ENCODE assay signal across 8 cellular contexts in genomic region chr6:32971581-32972352, GRCh38. TPM values are rescaled to one million over a fixed set of nuclear protein-coding genes. Genes with fewer than 3 reads are reported as not detected.
DNase-seq lines count a peak whose midpoint lies in the region; ATAC-seq and TF ChIP-seq lines count a peak whose summit lies in the region.

No MANE protein-coding gene starts in this region.

- H3K9me3 ChIP-seq in IMR-90 (ENCODE audit: control insufficient read depth, insufficient read depth, low read length) (no peaks in the 10 kb centered on the region), OCI-LY7 (ENCODE audit: low read length) (no peaks in the 10 kb centered on the region)

- dilution Hi-C loops in IMR-90 (cut with HindIII; ENCODE audit: low sequenced_read_pairs, unreplicated experiment), result no loop called here

- H3K9ac ChIP-seq in IMR-90 (ENCODE audit: low read depth, low read length), result peak overlapping the region; percentile 99

- peaks cover 16 to 49% of the 10 kb centered on the region in 2 experiments for H3K79me1 ChIP-seq in IMR-90 (ENCODE audit: low read depth in 1 of 2, low read length in 2 of 2)

- 0 out of 2 replicates have a peak, but pooled peaks have one; percentile 22 for TF ChIP-seq RAD21 in IMR-90 (IDR thresholded peaks at IDR 0.05; ENCODE audit: low read length)

- H3K36me3 ChIP-seq in IMR-90 (ENCODE audit: control insufficient read depth, insufficient read depth, low read length), result peaks cover 33% of the 10 kb centered on the region
- H3K36me3 ChIP-seq in OCI-LY7 (ENCODE audit: insufficient read depth, low read length), result peaks cover 63% of the 10 kb centered on the region

- H2BK20ac ChIP-seq in IMR-90 (ENCODE audit: low read depth, low read length), result no peak overlapping the region

- peak overlapping the region; percentile 100 for H3K4ac ChIP-seq in IMR-90 (ENCODE audit: low read depth, low read length)

- H3K4me1 ChIP-seq in IMR-90 (ENCODE audit: control insufficient read depth, insufficient read depth, low read length) (peaks cover 7% of the 10 kb centered on the region), OCI-LY7 (ENCODE audit: insufficient read depth, low read length, poor library complexity, severe bottlenecking) (peaks cover 27% of the 10 kb centered on the region)

- peak; percentile 100 for TF ChIP-seq POLR2A in IMR-90 (IDR thresholded peaks at IDR 0.05; ENCODE audit: low read depth, low read length)

- H3K18ac ChIP-seq in IMR-90 (ENCODE audit: low read depth, low read length), result no peak overlapping the region

- CTCF ChIA-PET in IMR-90 (lab: Yijun Ruan, JAX) (interaction anchor here (0.7 to 2.8 kb wide), 7 partner anchors 9 to 134 kb away, joined by 3 to 18 read pairs (median 4); partner anchors contain the start of genes HLA-DMA and TAP2), OCI-LY7 (lab: Charles Lee; ENCODE audit: unreplicated experiment) (interaction anchor here (0.5 to 2.4 kb wide), 11 partner anchors 8 to 1410 kb away, joined by 3 to 23 read pairs (median 3); partner anchors contain the start of genes HLA-DMA and HLA-DMB)

- H2AFZ ChIP-seq in IMR-90 (replicated peaks; ENCODE audit: low read length, poor library complexity), result peak overlapping the region; percentile 77
- no peak overlapping the region for H2AFZ ChIP-seq in OCI-LY7 (ENCODE audit: low read length)

- no peak for TF ChIP-seq CTCF in IMR-90 (conservative IDR thresholded peaks at IDR 0.05; ENCODE audit: low read depth, low read length)
- no peak for TF ChIP-seq CTCF in OCI-LY7 (conservative IDR thresholded peaks at IDR 0.05; ENCODE audit: low read length)

- H3K23ac ChIP-seq in IMR-90 (ENCODE audit: low read depth, low read length), result peak overlapping the region; percentile 100; the same call in 1 of the 2 replicates

- H3K27ac ChIP-seq in IMR-90 (ENCODE audit: insufficient read depth, low read length), result peak overlapping the region; percentile 100
- peak overlapping the region; percentile 99 for H3K27ac ChIP-seq in OCI-LY7 (ENCODE audit: low read depth, low read length, poor library complexity, severe bottlenecking)

- peak overlapping the region; percentile 76 for H3K4me2 ChIP-seq in IMR-90 (ENCODE audit: low read depth, low read length)
- peak overlapping the region; percentile 98 for H3K4me2 ChIP-seq in OCI-LY7 (ENCODE audit: low read length)

- H3K56ac ChIP-seq in IMR-90 (ENCODE audit: extremely low read depth, insufficient read depth, low read length), result peak overlapping the region; percentile 100

- peak overlapping the region; percentile 99 for H2AK5ac ChIP-seq in IMR-90 (ENCODE audit: low read depth, low read length)

- peak overlapping the region; percentile 100 for H2AK9ac ChIP-seq in IMR-90 (replicated peaks; ENCODE audit: low read depth, low read length, poor library complexity)

- ATAC-seq in GM21529 (IDR thresholded peaks at IDR 0.05; ENCODE audit: unreplicated experiment), result peak; percentile 44
- ATAC-seq in IMR-90 (ENCODE audit: low read depth), result peak; percentile 31

- peak overlapping the region; percentile 92; the same call in 1 of the 2 replicates for H2BK120ac ChIP-seq in IMR-90 (ENCODE audit: low read depth, low read length)

- DNase-seq in DMS153 (lab: John Stamatoyannopoulos, UW) (peak; percentile 99), IMR-90 (peak; percentile 100), OCI-LY7 (ENCODE audit: low spot score) (peak; percentile 100), activated T-cell treated with anti-CD3 and anti-CD28 coated beads for 4 hours (peak; percentile 99), epidermal melanocyte (ENCODE audit: insufficient read length, low spot score) (peak; percentile 64), middle frontal gyrus (ENCODE audit: extremely low spot score, low spot score) (peak; percentile 100)
- DNase-seq in stimulated activated CD8-positive, alpha-beta memory T cell treated with anti-CD3 and anti-CD28 coated beads, Interleukin-2, amount 100 ng/mL, for 1 hour (ENCODE audit: low read depth in 2 of 2), result peak; percentile 100

- H4K20me1 ChIP-seq in IMR-90 (ENCODE audit: insufficient read depth, low read length), result peaks cover 52% of the 10 kb centered on the region
- peaks cover 42% of the 10 kb centered on the region for H4K20me1 ChIP-seq in OCI-LY7 (ENCODE audit: insufficient read depth, low read length)

- H3K9me2 ChIP-seq in OCI-LY7 (ENCODE audit: insufficient read depth, low read length), result no peaks in the 10 kb centered on the region

- H3K9me1 ChIP-seq in IMR-90 (ENCODE audit: insufficient read depth, low read length), result peaks cover 4% of the 10 kb centered on the region

- 0% methylated on average over 7 of the region's 58 CpGs; no CpG with 5 or more reads in 1 of the 2 experiments for WGBS in IMR-90 (ENCODE audit: extremely low coverage in 2 of 2, insufficient read length in 1 of 2), 2 experiments

- H2BK15ac ChIP-seq in IMR-90 (ENCODE audit: low read depth, low read length), result no peak overlapping the region; the same call in 2 of the 3 replicates

- peak overlapping the region; percentile 100 for H3K14ac ChIP-seq in IMR-90 (replicated peaks; ENCODE audit: low read depth, low read length)

- POLR2A ChIA-PET in IMR-90 (lab: Charles Lee; ENCODE audit: unreplicated experiment), result interaction anchor here (0.5 to 2.3 kb wide), 20 partner anchors 8 to 790 kb away, joined by 3 to 27 read pairs (median 5); partner anchors contain the start of genes HLA-DMA, TAP1 and TAP2
- POLR2A ChIA-PET in OCI-LY7 (lab: Charles Lee), result interaction anchor here (0.5 to 7.8 kb wide), 48 partner anchors 8 to 1704 kb away, joined by 3 to 203 read pairs (median 4); partner anchors contain the start of genes ATF6B, HLA-DMA, HLA-DMB and HLA-DOB

- in situ Hi-C loops in IMR-90 (cut with MboI; ENCODE audit: low sequenced_read_pairs), result loop anchor here (5.0 to 25.0 kb wide), 2 partner anchors 79 to 784 kb away; partner anchors contain the start of genes AGER, AGPAT1, GPSM3 and PBX2

- H4K5ac ChIP-seq in IMR-90 (ENCODE audit: low read depth, low read length), result no peak overlapping the region; the same call in 1 of the 2 replicates

- peak overlapping the region; percentile 98 for H2BK5ac ChIP-seq in IMR-90 (ENCODE audit: low read depth, low read length, poor library complexity, severe bottlenecking)

- peak overlapping the region; percentile 92 for H3K4me3 ChIP-seq in IMR-90 (ENCODE audit: insufficient read depth, low read depth, low read length)
- H3K4me3 ChIP-seq in OCI-LY7 (ENCODE audit: low read depth, low read length, poor library complexity, severe bottlenecking), result peak overlapping the region; percentile 93

- H3K79me2 ChIP-seq in OCI-LY7 (ENCODE audit: insufficient read depth, low read depth, low read length), result peaks cover 84% of the 10 kb centered on the region

- no peaks in the 10 kb centered on the region for H3K27me3 ChIP-seq in IMR-90 (ENCODE audit: control insufficient read depth, insufficient read depth, low read length)

- intact Hi-C loops in IMR-90 (cut with micrococcal nuclease) (loop anchor here (2.0 to 5.0 kb wide), 5 partner anchors 39 to 784 kb away; partner anchors contain the start of genes PSMB8, RXRB and SLC39A7), OCI-LY7 (cut with micrococcal nuclease; ENCODE audit: unreplicated experiment) (loop anchor here (1.0 to 5.0 kb wide), 2 partner anchors 30 to 129 kb away; partner anchors contain the start of genes HLA-DMB and PSMB8)

- BruUV-seq in IMR-90 (replicated peaks; lab: Mats Ljungman, UMichigan) (no TSS peak), OCI-LY7 (replicated peaks; lab: Mats Ljungman, UMichigan) (no TSS peak)

- H4K91ac ChIP-seq in IMR-90 (ENCODE audit: insufficient read depth, low read depth, low read length), result peak overlapping the region; percentile 100

- peak overlapping the region; percentile 99 to 100 for H4K8ac ChIP-seq in IMR-90 (ENCODE audit: low read depth in 2 of 2, low read length in 2 of 2)

TF ChIP-seq in IMR-90, 13 proteins besides CTCF, POLR2A, EP300 and RAD21 (continues in another document):
- TF ChIP-seq NFE2L2 (IDR thresholded peaks at IDR 0.05; ENCODE audit: low read depth, low read length) (peak; percentile 21), MAZ (IDR thresholded peaks at IDR 0.05; ENCODE audit: borderline replicate concordance, low read depth, low read length) (peak; percentile 67; the same call in 1 of the 2 replicates), MXI1 (IDR thresholded peaks at IDR 0.05; ENCODE audit: borderline replicate concordance, low read depth, low read length) (peak; percentile 78; the same call in 1 of the 2 replicates), USF2 (IDR thresholded peaks at IDR 0.05; ENCODE audit: low read depth, low read length) (no peak; the same call in 1 of the 2 replicates), RFX5 (IDR thresholded peaks at IDR 0.05; ENCODE audit: low read depth, low read length) (peak; percentile 92)

RNA-seq across cellular contexts. Expression of gene BRD2, which starts 3.4 kb away (rescaled TPM):
- total RNA-seq in IMR-90 (2012; rRNA removed) (75.8 and 99.5 TPM in 2 replicates), OCI-LY7 (2022) (326 and 361 TPM in 2 replicates)
- polyA plus RNA-seq in IMR-90 (2012; rRNA removed), result 140 and 144 TPM in 2 replicates
- polyA plus RNA-seq in IMR-90 (2012; cell fraction: cytosol; rRNA removed), result 50.6 and 64.6 TPM in 2 replicates
- 171 and 486 TPM in 2 replicates for polyA plus RNA-seq in IMR-90 (2012; cell fraction: nucleus; rRNA removed; ENCODE audit: low replicate concordance)
- total RNA-seq in OCI-LY7 (2014; rRNA removed; shearing (Covaris generic)), result 236 and 237 TPM in 2 replicates

RNA-seq across cellular contexts. Expression of gene HLA-DMA, which starts 18.9 kb away (rescaled TPM):
- total RNA-seq in IMR-90 (2012; rRNA removed), result 1.7 and 2.3 TPM in 2 replicates
- 8.3 and 8.4 TPM in 2 replicates for polyA plus RNA-seq in IMR-90 (2012; rRNA removed)
- polyA plus RNA-seq in IMR-90 (2012; cell fraction: cytosol; rRNA removed), result 9.0 and 11.0 TPM in 2 replicates
- 11.8 and 23.1 TPM in 2 replicates for polyA plus RNA-seq in IMR-90 (2012; cell fraction: nucleus; rRNA removed; ENCODE audit: low replicate concordance)
- 175 and 207 TPM in 2 replicates for total RNA-seq in OCI-LY7 (2014; rRNA removed; shearing (Covaris generic))
- 140 TPM in 2 replicates for total RNA-seq in OCI-LY7 (2022)

RNA-seq across cellular contexts. Expression of gene HLA-DMB, which starts 30.9 kb away (rescaled TPM):
- total RNA-seq in IMR-90 (2012; rRNA removed), result 0.18 and 0.28 TPM in 2 replicates
- 0.19 and 0.20 TPM in 2 replicates for polyA plus RNA-seq in IMR-90 (2012; rRNA removed)
- polyA plus RNA-seq in IMR-90 (2012; cell fraction: cytosol; rRNA removed), result 0.10 and 0.18 TPM in 2 replicates
- polyA plus RNA-seq in IMR-90 (2012; cell fraction: nucleus; rRNA removed; ENCODE audit: low replicate concordance), result 0.14 and 0.15 TPM in 2 replicates
- total RNA-seq in OCI-LY7 (2014; rRNA removed; shearing (Covaris generic)), result 85.1 and 98.0 TPM in 2 replicates
- total RNA-seq in OCI-LY7 (2022), result 77.0 and 78.5 TPM in 2 replicates

RNA-seq across cellular contexts. Expression of gene HLA-DOA, which starts 37.6 kb away (rescaled TPM):
- total RNA-seq in IMR-90 (2012; rRNA removed) (not detected in 2 replicates), OCI-LY7 (2022) (55.0 and 65.4 TPM in 2 replicates)
- not detected in 2 replicates for polyA plus RNA-seq in IMR-90 (2012; rRNA removed)
- not detected in 2 replicates for polyA plus RNA-seq in IMR-90 (2012; cell fraction: cytosol; rRNA removed)
- not detected in 2 replicates for polyA plus RNA-seq in IMR-90 (2012; cell fraction: nucleus; rRNA removed; ENCODE audit: low replicate concordance)
- total RNA-seq in OCI-LY7 (2014; rRNA removed; shearing (Covaris generic)), result 60.3 and 78.3 TPM in 2 replicates

Comparison
In these comparisons a context has a peak if more than half of its experiments do, and no peak if none do; other contexts are left out.
1. Peak in every context shown above with its lines: DNase-seq, ATAC-seq, H3K4me3 ChIP-seq and H3K27ac ChIP-seq.
2. RNA of gene HLA-DMA, which starts 18.9 kb away (total RNA-seq): 140 to 207 TPM in OCI-LY7; 1.7 to 2.3 TPM in IMR-90; every median in the first group is over 10 times any median in the second.
3. RNA of gene HLA-DMB, which starts 30.9 kb away (total RNA-seq): 77.0 to 98.0 TPM in OCI-LY7; 0.18 to 0.28 TPM in IMR-90; every median in the first group is over 10 times any median in the second.